Comparison of ENCODE assay signal across 27 cellular contexts in genomic region chr7:138701312-138701923, GRCh38. TPM values are rescaled to one million over a fixed set of nuclear protein-coding genes. Genes with fewer than 3 reads are reported as not detected.
"Had no signal": no experiment of that assay in that cellular context is flagged by ENCODE, and none has a peak within 500 bp of the region (broad histone marks: within the 10 kb centered on the region; RNA-seq: fewer than 3 reads in every experiment).

A gene with protein sequence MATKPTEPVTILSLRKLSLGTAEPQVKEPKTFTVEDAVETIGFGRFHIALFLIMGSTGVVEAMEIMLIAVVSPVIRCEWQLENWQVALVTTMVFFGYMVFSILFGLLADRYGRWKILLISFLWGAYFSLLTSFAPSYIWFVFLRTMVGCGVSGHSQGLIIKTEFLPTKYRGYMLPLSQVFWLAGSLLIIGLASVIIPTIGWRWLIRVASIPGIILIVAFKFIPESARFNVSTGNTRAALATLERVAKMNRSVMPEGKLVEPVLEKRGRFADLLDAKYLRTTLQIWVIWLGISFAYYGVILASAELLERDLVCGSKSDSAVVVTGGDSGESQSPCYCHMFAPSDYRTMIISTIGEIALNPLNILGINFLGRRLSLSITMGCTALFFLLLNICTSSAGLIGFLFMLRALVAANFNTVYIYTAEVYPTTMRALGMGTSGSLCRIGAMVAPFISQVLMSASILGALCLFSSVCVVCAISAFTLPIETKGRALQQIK (minus strand): TSS chr7:138701362. CDS start chr7:138679045, 22,317 bp downstream.

- H3K27me3 Mint-ChIP-seq: progenitor cell of endocrine pancreas had no signal

- DNase-seq: cortex of kidney; effector memory CD8-positive, alpha-beta T cell; erythroblast; esophagus squamous epithelium; foreskin melanocyte; hypothalamus; immature natural killer cell; islet precursor cell; kidney glomerular epithelial cell; left ventricle myocardium superior; lower lobe of right lung; natural killer cell; right lobe of liver; stimulated activated CD4-positive, alpha-beta T cell treated with anti-CD3 and anti-CD28 coated beads, Interleukin-2, amount 100 ng/mL, for 24 hours; stimulated activated CD4-positive, alpha-beta T cell treated with anti-CD3 and anti-CD28 coated beads, Interleukin-4, amount 100 ng/mL, for 24 hours; stimulated activated naive CD8-positive, alpha-beta T cell treated with anti-CD3 and anti-CD28 coated beads, Interleukin-15, Interleukin-2, amounts not matched to agents 100 U/mL and 50 U/mL, for 24 hours; upper lobe of left lung had no signal

- ATAC-seq: effector memory CD8-positive, alpha-beta T cell; left ventricle myocardium superior; natural killer cell; pancreas; right lobe of liver; stimulated activated effector memory CD8-positive, alpha-beta T cell treated with anti-CD3 and anti-CD28 coated beads, Interleukin-12 subunit alpha, Interleukin-12 subunit beta, amount 100 ng/mL, for 72 hours; stimulated activated naive CD8-positive, alpha-beta T cell treated with anti-CD3 and anti-CD28 coated beads, Interleukin-15, Interleukin-2, amounts not matched to agents 100 U/mL and 50 U/mL, for 24 hours had no signal

- H3K9me3 ChIP-seq: esophagus squamous epithelium, lower lobe of right lung, neutrophil, pancreas, right lobe of liver, thoracic aorta, upper lobe of left lung, vagina had no signal

- H3K27ac ChIP-seq: esophagus squamous epithelium, lower lobe of right lung, neutrophil, pancreas, right lobe of liver, thoracic aorta, tibial nerve, upper lobe of left lung, vagina had no signal

- H3K36me3 Mint-ChIP-seq: immature natural killer cell; natural killer cell; stimulated activated effector memory CD8-positive, alpha-beta T cell treated with anti-CD3 and anti-CD28 coated beads, Interleukin-12 subunit alpha, Interleukin-12 subunit beta, amount 100 ng/mL, for 72 hours had no signal

- H3K27ac Mint-ChIP-seq: effector memory CD8-positive, alpha-beta T cell; immature natural killer cell; natural killer cell; progenitor cell of endocrine pancreas; stimulated activated effector memory CD8-positive, alpha-beta T cell treated with anti-CD3 and anti-CD28 coated beads, Interleukin-12 subunit alpha, Interleukin-12 subunit beta, amount 100 ng/mL, for 72 hours had no signal

- H3K9me3 Mint-ChIP-seq: effector memory CD8-positive, alpha-beta T cell; immature natural killer cell; natural killer cell; stimulated activated effector memory CD8-positive, alpha-beta T cell treated with anti-CD3 and anti-CD28 coated beads, Interleukin-12 subunit alpha, Interleukin-12 subunit beta, amount 100 ng/mL, for 72 hours had no signal

- H3K4me1 ChIP-seq: esophagus squamous epithelium, lower lobe of right lung, pancreas, right lobe of liver, tibial nerve, upper lobe of left lung, vagina had no signal

- H3K4me3 ChIP-seq: esophagus squamous epithelium, lower lobe of right lung, pancreas, right lobe of liver, thoracic aorta, tibial nerve, upper lobe of left lung, vagina had no signal

- H3K4me1 Mint-ChIP-seq: immature natural killer cell; natural killer cell; stimulated activated effector memory CD8-positive, alpha-beta T cell treated with anti-CD3 and anti-CD28 coated beads, Interleukin-12 subunit alpha, Interleukin-12 subunit beta, amount 100 ng/mL, for 72 hours had no signal

- H3K36me3 ChIP-seq: esophagus squamous epithelium, lower lobe of right lung, neutrophil, pancreas, right lobe of liver, thoracic aorta, tibial nerve, upper lobe of left lung, vagina had no signal

- H3K4me3 Mint-ChIP-seq: effector memory CD8-positive, alpha-beta T cell; immature natural killer cell; natural killer cell; stimulated activated effector memory CD8-positive, alpha-beta T cell treated with anti-CD3 and anti-CD28 coated beads, Interleukin-12 subunit alpha, Interleukin-12 subunit beta, amount 100 ng/mL, for 72 hours had no signal

- H3K27me3 ChIP-seq: esophagus squamous epithelium, neutrophil, pancreas, right lobe of liver, tibial nerve, upper lobe of left lung, vagina had no signal

RNA-seq across cellular contexts. Expression of the gene that starts here (rescaled TPM):
- total RNA-seq: dermis microvascular lymphatic vessel endothelial cell, left ventricle myocardium superior, natural killer cell, omental fat pad, right lobe of liver, skeletal muscle tissue, tibial nerve, vagina had no signal
